Comparison of ENCODE assay signal across 33 cellular contexts in genomic region chr3:189990826-189991225, GRCh38.
"Had no signal": no experiment of that assay in that cellular context is flagged by ENCODE, and none has a peak within 500 bp of the region (broad histone marks: within the 10 kb centered on the region; RNA-seq: fewer than 3 reads in every experiment).

No MANE protein-coding gene starts in this region.

- H3K27ac Mint-ChIP-seq: activated B cell treated with CpG ODN at 0.5 μM for 24 hours; activated CD8-positive, alpha-beta T cell treated with anti-CD3 and anti-CD28 coated beads for 36 hours; activated naive CD8-positive, alpha-beta T cell; activated T-helper 17 cell treated with anti-CD3 and anti-CD28 coated beads, Interleukin-2, amount 50 U/mL, for 72 hours; dendritic cell treated with granulocyte-macrophage colony-stimulating factor and Interleukin-4, amounts not matched to agents 40 ng/mL and 50 ng/mL, for 4 days; endodermal cell had no signal

- H3K36me3 Mint-ChIP-seq: activated naive CD8-positive, alpha-beta T cell had no signal

- H3K4me3 ChIP-seq: coronary artery, dorsolateral prefrontal cortex, esophagus muscularis mucosa, gastrocnemius medialis, heart left ventricle had no signal

- H3K9me3 ChIP-seq: esophagus muscularis mucosa, gastrocnemius medialis, heart left ventricle had no signal

- H3K4me3 Mint-ChIP-seq: activated B cell treated with CpG ODN at 0.5 μM for 24 hours; activated CD8-positive, alpha-beta T cell treated with anti-CD3 and anti-CD28 coated beads for 36 hours; activated naive CD8-positive, alpha-beta T cell; activated T-cell treated with anti-CD3 and anti-CD28 coated beads, Interleukin-2, amount 50 U/mL, for 4 hours; activated T-helper 17 cell treated with anti-CD3 and anti-CD28 coated beads, Interleukin-2, amount 50 U/mL, for 72 hours; central memory CD8-positive, alpha-beta T cell; dendritic cell treated with granulocyte-macrophage colony-stimulating factor and Interleukin-4, amounts not matched to agents 40 ng/mL and 50 ng/mL, for 4 days; endodermal cell had no signal

- H3K4me1 Mint-ChIP-seq: activated B cell treated with CpG ODN at 0.5 μM for 24 hours; activated T-helper 17 cell treated with anti-CD3 and anti-CD28 coated beads, Interleukin-2, amount 50 U/mL, for 72 hours; central memory CD8-positive, alpha-beta T cell had no signal

- H3K27me3 ChIP-seq: brain microvascular endothelial cell, dorsolateral prefrontal cortex, esophagus muscularis mucosa, foreskin keratinocyte, gastrocnemius medialis, heart left ventricle had no signal

- DNase-seq: activated B cell treated with CpG ODN at 0.5 μM for 24 hours; activated CD4-positive, alpha-beta T cell treated with anti-CD3 and anti-CD28 coated beads for 48 hours; activated CD4-positive, alpha-beta T cell treated with anti-CD3 and anti-CD28 coated beads, Interleukin-2, amount 50 U/mL, for 1 hour; activated CD4-positive, alpha-beta T cell treated with anti-CD3 and anti-CD28 coated beads, Interleukin-2, amount 50 U/mL, for 48 hours; activated CD8-positive, alpha-beta memory T cell treated with anti-CD3 and anti-CD28 coated beads for 24 hours; activated CD8-positive, alpha-beta T cell treated with anti-CD3 and anti-CD28 coated beads for 36 hours; activated effector memory CD4-positive, alpha-beta T cell treated with Interleukin-2 at 50 U/mL for 16 hours; activated gamma-delta T cell treated with Interleukin-2 at 50 U/mL for 16 hours; activated naive CD4-positive, alpha-beta T cell treated with anti-CD3 and anti-CD28 coated beads, Interleukin-2, amount 50 U/mL, for 16 hours; activated naive CD4-positive, alpha-beta T cell treated with Interleukin-2 at 50 U/mL for 16 hours; activated T-cell treated with anti-CD3 and anti-CD28 coated beads, Interleukin-2, amount 50 U/mL, for 4 hours; amniotic stem cell; anterior cingulate cortex; brain microvascular endothelial cell; dorsolateral prefrontal cortex; effector memory CD4-positive, alpha-beta T cell; endodermal cell; erythroblast; foreskin keratinocyte; gastrocnemius medialis; glutamatergic neuron; heart left ventricle; T-helper 2 cell had no signal

- FAIRE-seq: astrocyte, bronchial epithelial cell had no signal

- H3K4me1 ChIP-seq: esophagus muscularis mucosa, foreskin keratinocyte, gastrocnemius medialis, heart left ventricle had no signal

- ATAC-seq: activated CD4-positive, CD25-positive, alpha-beta regulatory T cell treated with anti-CD3 and anti-CD28 coated beads, Interleukin-2, amount 50 U/mL, for 24 hours; activated CD8-positive, alpha-beta T cell treated with anti-CD3 and anti-CD28 coated beads for 36 hours; activated T-cell treated with anti-CD3 and anti-CD28 coated beads, Interleukin-2, amount 50 U/mL, for 4 hours; activated T-helper 17 cell treated with anti-CD3 and anti-CD28 coated beads, Interleukin-2, amount 50 U/mL, for 72 hours; foreskin keratinocyte; gastrocnemius medialis; heart left ventricle had no signal

- H3K9me3 Mint-ChIP-seq: activated B cell treated with CpG ODN at 0.5 μM for 24 hours; activated CD8-positive, alpha-beta T cell treated with anti-CD3 and anti-CD28 coated beads for 36 hours; activated T-cell treated with anti-CD3 and anti-CD28 coated beads, Interleukin-2, amount 50 U/mL, for 4 hours; activated T-helper 17 cell treated with anti-CD3 and anti-CD28 coated beads, Interleukin-2, amount 50 U/mL, for 72 hours; central memory CD8-positive, alpha-beta T cell; dendritic cell treated with granulocyte-macrophage colony-stimulating factor and Interleukin-4, amounts not matched to agents 40 ng/mL and 50 ng/mL, for 4 days; endodermal cell had no signal

- H3K27me3 Mint-ChIP-seq: dendritic cell treated with granulocyte-macrophage colony-stimulating factor and Interleukin-4, amounts not matched to agents 40 ng/mL and 50 ng/mL, for 4 days had no signal

- H3K27ac ChIP-seq: brain microvascular endothelial cell, coronary artery, dorsolateral prefrontal cortex, esophagus muscularis mucosa, foreskin keratinocyte, gastrocnemius medialis, heart left ventricle, VCaP had no signal

- H3K36me3 ChIP-seq: brain microvascular endothelial cell, gastrocnemius medialis, heart left ventricle had no signal
